1 cellular context compared by ENCODE assay signal in the genomic region with DNA sequence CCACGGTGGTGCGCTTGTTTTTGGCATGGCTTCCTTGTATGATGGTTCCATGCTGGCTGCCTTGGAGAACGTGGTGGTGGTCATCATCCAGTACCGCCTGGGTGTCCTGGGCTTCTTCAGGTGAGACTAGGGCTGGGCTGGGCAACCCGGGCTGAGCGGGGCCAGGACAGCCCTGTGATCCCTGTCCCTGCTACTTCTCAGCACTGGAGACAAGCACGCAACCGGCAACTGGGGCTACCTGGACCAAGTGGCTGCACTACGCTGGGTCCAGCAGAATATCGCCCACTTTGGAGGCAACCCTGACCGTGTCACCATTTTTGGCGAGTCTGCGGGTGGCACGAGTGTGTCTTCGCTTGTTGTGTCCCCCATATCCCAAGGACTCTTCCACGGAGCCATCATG.
TF ChIP-seq lines count a peak whose summit lies in the region.

No MANE protein-coding gene starts in this region.

TF ChIP-seq in K562, 482 proteins besides CTCF, POLR2A, EP300 and RAD21:
- TF ChIP-seq POLR2G (IDR thresholded peaks at IDR 0.05; ENCODE audit: low read depth, low read length) (peak; percentile 46), PURB (CRISPR knock-in tag; IDR thresholded peaks at IDR 0.05; ENCODE audit: low read depth) (no peak), CHCHD3 (CRISPR knock-in tag; IDR thresholded peaks at IDR 0.05) (no peak), MTF1 (CRISPR knock-in tag; IDR thresholded peaks at IDR 0.05; ENCODE audit: borderline replicate concordance) (no peak)
